In genomic region chr21:16532841-16533240, GRCh38 we compare ENCODE assay signal across 1 cellular context.
A peak's percentile ranks its signal among the peaks of the same experiment; 100 is the strongest.
TF ChIP-seq lines count a peak whose summit lies in the region.

No MANE protein-coding gene starts in this region.

TF ChIP-seq in IMR-90, 13 proteins besides CTCF, POLR2A, EP300 and RAD21:
- TF ChIP-seq MAFK (IDR thresholded peaks at IDR 0.05; ENCODE audit: low read depth, low read length) (0 out of 2 replicates have a peak, but pooled peaks have one; percentile 17), USF2 (IDR thresholded peaks at IDR 0.05; ENCODE audit: low read depth, low read length) (no peak), NFE2L2 (IDR thresholded peaks at IDR 0.05; ENCODE audit: low read depth, low read length) (peak; percentile 80), RFX5 (IDR thresholded peaks at IDR 0.05; ENCODE audit: low read depth, low read length) (no peak), BHLHE40 (IDR thresholded peaks at IDR 0.05; ENCODE audit: low read depth, low read length) (no peak)
